2 cellular contexts compared by ENCODE assay signal in the genomic region with DNA sequence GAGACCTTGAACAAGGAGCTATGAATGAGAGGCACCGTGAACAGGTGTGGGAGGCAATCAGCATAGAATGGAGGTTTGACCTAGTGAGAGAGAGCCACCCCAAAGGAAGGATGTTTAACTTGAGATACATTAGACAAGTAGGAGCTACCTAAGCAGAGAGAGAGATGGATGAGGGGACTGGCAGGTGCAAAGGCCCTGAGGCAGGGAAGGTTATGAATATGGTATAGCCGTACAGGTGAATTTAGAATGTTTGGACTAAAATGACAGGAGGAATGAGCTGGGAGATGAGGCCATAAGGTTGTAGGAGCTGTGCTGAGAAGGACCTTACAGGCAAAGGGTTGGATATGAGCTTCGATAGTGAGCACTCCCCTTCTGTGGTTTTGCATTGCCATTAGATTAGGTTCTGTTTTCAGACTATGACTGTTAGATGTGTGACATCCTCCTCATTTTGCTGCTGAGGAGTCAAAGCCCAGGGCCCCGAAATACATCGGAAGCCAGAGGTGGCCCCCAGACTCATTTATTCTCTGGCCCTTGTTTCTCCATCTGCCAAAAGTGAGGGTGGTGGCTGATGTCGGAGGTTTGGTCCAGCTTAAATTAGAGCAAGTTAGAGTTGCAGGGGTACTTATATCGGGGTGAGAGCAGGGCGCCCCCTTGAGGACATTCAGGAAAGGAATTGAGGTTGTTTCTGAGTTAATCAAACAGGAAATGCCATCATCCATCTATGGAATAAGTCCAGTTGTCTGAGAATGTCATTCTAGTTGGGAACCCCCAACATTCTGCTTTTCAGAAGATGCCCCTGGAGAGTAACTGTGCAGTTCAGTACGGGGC.
TF ChIP-seq lines count a peak whose summit lies in the region.

No MANE protein-coding gene starts in this region.

TF ChIP-seq in SK-N-SH, 30 proteins besides CTCF, POLR2A, EP300 and RAD21 (continued from another document):
- TF ChIP-seq, protein P1, sequence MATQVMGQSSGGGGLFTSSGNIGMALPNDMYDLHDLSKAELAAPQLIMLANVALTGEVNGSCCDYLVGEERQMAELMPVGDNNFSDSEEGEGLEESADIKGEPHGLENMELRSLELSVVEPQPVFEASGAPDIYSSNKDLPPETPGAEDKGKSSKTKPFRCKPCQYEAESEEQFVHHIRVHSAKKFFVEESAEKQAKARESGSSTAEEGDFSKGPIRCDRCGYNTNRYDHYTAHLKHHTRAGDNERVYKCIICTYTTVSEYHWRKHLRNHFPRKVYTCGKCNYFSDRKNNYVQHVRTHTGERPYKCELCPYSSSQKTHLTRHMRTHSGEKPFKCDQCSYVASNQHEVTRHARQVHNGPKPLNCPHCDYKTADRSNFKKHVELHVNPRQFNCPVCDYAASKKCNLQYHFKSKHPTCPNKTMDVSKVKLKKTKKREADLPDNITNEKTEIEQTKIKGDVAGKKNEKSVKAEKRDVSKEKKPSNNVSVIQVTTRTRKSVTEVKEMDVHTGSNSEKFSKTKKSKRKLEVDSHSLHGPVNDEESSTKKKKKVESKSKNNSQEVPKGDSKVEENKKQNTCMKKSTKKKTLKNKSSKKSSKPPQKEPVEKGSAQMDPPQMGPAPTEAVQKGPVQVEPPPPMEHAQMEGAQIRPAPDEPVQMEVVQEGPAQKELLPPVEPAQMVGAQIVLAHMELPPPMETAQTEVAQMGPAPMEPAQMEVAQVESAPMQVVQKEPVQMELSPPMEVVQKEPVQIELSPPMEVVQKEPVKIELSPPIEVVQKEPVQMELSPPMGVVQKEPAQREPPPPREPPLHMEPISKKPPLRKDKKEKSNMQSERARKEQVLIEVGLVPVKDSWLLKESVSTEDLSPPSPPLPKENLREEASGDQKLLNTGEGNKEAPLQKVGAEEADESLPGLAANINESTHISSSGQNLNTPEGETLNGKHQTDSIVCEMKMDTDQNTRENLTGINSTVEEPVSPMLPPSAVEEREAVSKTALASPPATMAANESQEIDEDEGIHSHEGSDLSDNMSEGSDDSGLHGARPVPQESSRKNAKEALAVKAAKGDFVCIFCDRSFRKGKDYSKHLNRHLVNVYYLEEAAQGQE (IDR thresholded peaks at IDR 0.05; ENCODE audit: low read depth, low read length): no peak
- TF ChIP-seq, protein P2, sequence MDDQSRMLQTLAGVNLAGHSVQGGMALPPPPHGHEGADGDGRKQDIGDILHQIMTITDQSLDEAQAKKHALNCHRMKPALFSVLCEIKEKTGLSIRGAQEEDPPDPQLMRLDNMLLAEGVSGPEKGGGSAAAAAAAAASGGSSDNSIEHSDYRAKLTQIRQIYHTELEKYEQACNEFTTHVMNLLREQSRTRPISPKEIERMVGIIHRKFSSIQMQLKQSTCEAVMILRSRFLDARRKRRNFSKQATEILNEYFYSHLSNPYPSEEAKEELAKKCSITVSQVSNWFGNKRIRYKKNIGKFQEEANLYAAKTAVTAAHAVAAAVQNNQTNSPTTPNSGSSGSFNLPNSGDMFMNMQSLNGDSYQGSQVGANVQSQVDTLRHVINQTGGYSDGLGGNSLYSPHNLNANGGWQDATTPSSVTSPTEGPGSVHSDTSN (IDR thresholded peaks at IDR 0.05): no peak
- TF ChIP-seq FOXM1 (IDR thresholded peaks at IDR 0.05; ENCODE audit: low read depth) (no peak), MXI1 (IDR thresholded peaks at IDR 0.05; ENCODE audit: low read depth, low read length) (no peak), YY1 (IDR thresholded peaks at IDR 0.05; ENCODE audit: low read depth) (no peak), GATA2 (CRISPR knock-in tag; IDR thresholded peaks at IDR 0.05) (no peak), NFIC (IDR thresholded peaks at IDR 0.05; ENCODE audit: borderline replicate concordance) (no peak), RFX5 (IDR thresholded peaks at IDR 0.05; ENCODE audit: low read length) (no peak), MEF2A (IDR thresholded peaks at IDR 0.05; ENCODE audit: borderline replicate concordance, low read depth) (no peak), FOXJ3 (CRISPR knock-in tag; IDR thresholded peaks at IDR 0.05) (no peak), RCOR1 (IDR thresholded peaks at IDR 0.05; ENCODE audit: low read length) (no peak), ELF1 (IDR thresholded peaks at IDR 0.05) (no peak), EZH2phosphoT487 (IDR thresholded peaks at IDR 0.05; ENCODE audit: borderline replicate concordance, low read depth) (no peak), NRF1 (IDR thresholded peaks at IDR 0.05; ENCODE audit: low read depth, low read length) (no peak), FOSL2 (IDR thresholded peaks at IDR 0.05; ENCODE audit: borderline replicate concordance, low read depth) (no peak)
- TF ChIP-seq, protein P3, sequence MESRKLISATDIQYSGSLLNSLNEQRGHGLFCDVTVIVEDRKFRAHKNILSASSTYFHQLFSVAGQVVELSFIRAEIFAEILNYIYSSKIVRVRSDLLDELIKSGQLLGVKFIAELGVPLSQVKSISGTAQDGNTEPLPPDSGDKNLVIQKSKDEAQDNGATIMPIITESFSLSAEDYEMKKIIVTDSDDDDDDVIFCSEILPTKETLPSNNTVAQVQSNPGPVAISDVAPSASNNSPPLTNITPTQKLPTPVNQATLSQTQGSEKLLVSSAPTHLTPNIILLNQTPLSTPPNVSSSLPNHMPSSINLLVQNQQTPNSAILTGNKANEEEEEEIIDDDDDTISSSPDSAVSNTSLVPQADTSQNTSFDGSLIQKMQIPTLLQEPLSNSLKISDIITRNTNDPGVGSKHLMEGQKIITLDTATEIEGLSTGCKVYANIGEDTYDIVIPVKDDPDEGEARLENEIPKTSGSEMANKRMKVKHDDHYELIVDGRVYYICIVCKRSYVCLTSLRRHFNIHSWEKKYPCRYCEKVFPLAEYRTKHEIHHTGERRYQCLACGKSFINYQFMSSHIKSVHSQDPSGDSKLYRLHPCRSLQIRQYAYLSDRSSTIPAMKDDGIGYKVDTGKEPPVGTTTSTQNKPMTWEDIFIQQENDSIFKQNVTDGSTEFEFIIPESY (IDR thresholded peaks at IDR 0.05; ENCODE audit: borderline replicate concordance, low read depth): no peak
- TF ChIP-seq, protein P4, sequence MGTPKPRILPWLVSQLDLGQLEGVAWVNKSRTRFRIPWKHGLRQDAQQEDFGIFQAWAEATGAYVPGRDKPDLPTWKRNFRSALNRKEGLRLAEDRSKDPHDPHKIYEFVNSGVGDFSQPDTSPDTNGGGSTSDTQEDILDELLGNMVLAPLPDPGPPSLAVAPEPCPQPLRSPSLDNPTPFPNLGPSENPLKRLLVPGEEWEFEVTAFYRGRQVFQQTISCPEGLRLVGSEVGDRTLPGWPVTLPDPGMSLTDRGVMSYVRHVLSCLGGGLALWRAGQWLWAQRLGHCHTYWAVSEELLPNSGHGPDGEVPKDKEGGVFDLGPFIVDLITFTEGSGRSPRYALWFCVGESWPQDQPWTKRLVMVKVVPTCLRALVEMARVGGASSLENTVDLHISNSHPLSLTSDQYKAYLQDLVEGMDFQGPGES (IDR thresholded peaks at IDR 0.05; ENCODE audit: low read depth, low read length): no peak

TF ChIP-seq in SK-N-SH treated with all-trans-retinoic acid at 6 μM for 48 hours, 23 proteins besides CTCF, POLR2A, EP300 and RAD21 (continued from another document):
- TF ChIP-seq, protein P5, sequence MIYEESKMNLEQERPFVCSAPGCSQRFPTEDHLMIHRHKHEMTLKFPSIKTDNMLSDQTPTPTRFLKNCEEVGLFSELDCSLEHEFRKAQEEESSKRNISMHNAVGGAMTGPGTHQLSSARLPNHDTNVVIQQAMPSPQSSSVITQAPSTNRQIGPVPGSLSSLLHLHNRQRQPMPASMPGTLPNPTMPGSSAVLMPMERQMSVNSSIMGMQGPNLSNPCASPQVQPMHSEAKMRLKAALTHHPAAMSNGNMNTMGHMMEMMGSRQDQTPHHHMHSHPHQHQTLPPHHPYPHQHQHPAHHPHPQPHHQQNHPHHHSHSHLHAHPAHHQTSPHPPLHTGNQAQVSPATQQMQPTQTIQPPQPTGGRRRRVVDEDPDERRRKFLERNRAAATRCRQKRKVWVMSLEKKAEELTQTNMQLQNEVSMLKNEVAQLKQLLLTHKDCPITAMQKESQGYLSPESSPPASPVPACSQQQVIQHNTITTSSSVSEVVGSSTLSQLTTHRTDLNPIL (CRISPR knock-in tag; IDR thresholded peaks at IDR 0.05; ENCODE audit: low read depth): no peak
- TF ChIP-seq GLIS3 (CRISPR knock-in tag; IDR thresholded peaks at IDR 0.05) (no peak), ZC3H10 (CRISPR knock-in tag; IDR thresholded peaks at IDR 0.05) (no peak), OSR1 (CRISPR knock-in tag; IDR thresholded peaks at IDR 0.05) (no peak), ISL1 (CRISPR knock-in tag; IDR thresholded peaks at IDR 0.05) (no peak), ZFP30 (CRISPR knock-in tag; IDR thresholded peaks at IDR 0.05) (no peak), ZFP3 (CRISPR knock-in tag; IDR thresholded peaks at IDR 0.05) (no peak), ESRRG (CRISPR knock-in tag; IDR thresholded peaks at IDR 0.05) (no peak)
- TF ChIP-seq, protein P6, sequence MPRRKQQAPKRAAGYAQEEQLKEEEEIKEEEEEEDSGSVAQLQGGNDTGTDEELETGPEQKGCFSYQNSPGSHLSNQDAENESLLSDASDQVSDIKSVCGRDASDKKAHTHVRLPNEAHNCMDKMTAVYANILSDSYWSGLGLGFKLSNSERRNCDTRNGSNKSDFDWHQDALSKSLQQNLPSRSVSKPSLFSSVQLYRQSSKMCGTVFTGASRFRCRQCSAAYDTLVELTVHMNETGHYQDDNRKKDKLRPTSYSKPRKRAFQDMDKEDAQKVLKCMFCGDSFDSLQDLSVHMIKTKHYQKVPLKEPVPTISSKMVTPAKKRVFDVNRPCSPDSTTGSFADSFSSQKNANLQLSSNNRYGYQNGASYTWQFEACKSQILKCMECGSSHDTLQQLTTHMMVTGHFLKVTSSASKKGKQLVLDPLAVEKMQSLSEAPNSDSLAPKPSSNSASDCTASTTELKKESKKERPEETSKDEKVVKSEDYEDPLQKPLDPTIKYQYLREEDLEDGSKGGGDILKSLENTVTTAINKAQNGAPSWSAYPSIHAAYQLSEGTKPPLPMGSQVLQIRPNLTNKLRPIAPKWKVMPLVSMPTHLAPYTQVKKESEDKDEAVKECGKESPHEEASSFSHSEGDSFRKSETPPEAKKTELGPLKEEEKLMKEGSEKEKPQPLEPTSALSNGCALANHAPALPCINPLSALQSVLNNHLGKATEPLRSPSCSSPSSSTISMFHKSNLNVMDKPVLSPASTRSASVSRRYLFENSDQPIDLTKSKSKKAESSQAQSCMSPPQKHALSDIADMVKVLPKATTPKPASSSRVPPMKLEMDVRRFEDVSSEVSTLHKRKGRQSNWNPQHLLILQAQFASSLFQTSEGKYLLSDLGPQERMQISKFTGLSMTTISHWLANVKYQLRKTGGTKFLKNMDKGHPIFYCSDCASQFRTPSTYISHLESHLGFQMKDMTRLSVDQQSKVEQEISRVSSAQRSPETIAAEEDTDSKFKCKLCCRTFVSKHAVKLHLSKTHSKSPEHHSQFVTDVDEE (CRISPR knock-in tag; IDR thresholded peaks at IDR 0.05): no peak
